16 cellular contexts compared by ENCODE assay signal in the genomic region with DNA sequence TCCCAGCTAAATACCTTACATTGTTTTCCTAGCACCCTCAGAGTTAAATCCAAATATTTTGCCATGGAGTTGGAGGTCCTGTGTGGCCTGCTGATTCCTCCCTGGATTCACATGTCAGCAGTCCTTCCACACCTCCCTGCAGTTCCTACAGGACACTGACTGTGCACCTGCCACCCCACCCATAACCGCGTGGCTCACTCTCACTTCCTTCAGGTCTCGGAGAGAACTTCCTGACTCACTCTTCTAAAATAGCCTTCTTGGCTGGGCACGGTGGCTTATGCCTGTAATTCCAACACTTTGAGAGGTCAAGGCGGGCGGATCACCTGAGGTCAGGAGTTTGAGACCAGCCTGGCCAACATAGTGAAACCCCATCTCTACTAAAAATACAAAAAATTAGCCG.
"Had no signal": no experiment of that assay in that cellular context is flagged by ENCODE, and none has a peak within 500 bp of the region (broad histone marks: within the 10 kb centered on the region; RNA-seq: fewer than 3 reads in every experiment).

No MANE protein-coding gene starts in this region.

- H3K36me3 ChIP-seq: suprapubic skin, upper lobe of left lung had no signal

- H3K4me1 ChIP-seq: suprapubic skin, upper lobe of left lung had no signal

- H3K4me3 Mint-ChIP-seq: natural killer cell treated with Interleukin-12 subunit alpha and Interleukin-12 subunit beta and Interleukin-15 and Interleukin-18, amount 100 ng/mL, for 72 hours had no signal

- H3K27ac ChIP-seq: suprapubic skin, upper lobe of left lung had no signal

- H3K9me3 Mint-ChIP-seq: natural killer cell treated with Interleukin-12 subunit alpha and Interleukin-12 subunit beta and Interleukin-15 and Interleukin-18, amount 100 ng/mL, for 72 hours had no signal

- H3K27me3 Mint-ChIP-seq: progenitor cell of endocrine pancreas had no signal

- H3K27me3 ChIP-seq: suprapubic skin, upper lobe of left lung had no signal

- H3K27ac Mint-ChIP-seq: natural killer cell treated with Interleukin-12 subunit alpha and Interleukin-12 subunit beta and Interleukin-15 and Interleukin-18, amount 100 ng/mL, for 72 hours; progenitor cell of endocrine pancreas had no signal

- ATAC-seq: natural killer cell treated with Interleukin-12 subunit alpha and Interleukin-12 subunit beta and Interleukin-15 and Interleukin-18, amount 100 ng/mL, for 72 hours; right cardiac atrium had no signal

- H3K4me3 ChIP-seq: lung, suprapubic skin, upper lobe of left lung had no signal

- H3K9me3 ChIP-seq: suprapubic skin, upper lobe of left lung had no signal

- DNase-seq: activated CD4-positive, alpha-beta T cell treated with anti-CD3 and anti-CD28 coated beads, Interleukin-2, amount 50 U/mL, for 4 hours; activated CD4-positive, CD25-positive, alpha-beta regulatory T cell treated with anti-CD3 and anti-CD28 coated beads, Interleukin-2, amount 50 U/mL, for 72 hours; activated naive CD4-positive, alpha-beta T cell treated with anti-CD3 and anti-CD28 coated beads, Interleukin-2, amount 50 U/mL, for 16 hours; activated T-cell treated with anti-CD3 and anti-CD28 coated beads, Interleukin-2, amount 50 U/mL, for 1 hour; caudate nucleus; hypothalamus; occipital lobe; right cardiac atrium; small intestine; stimulated activated naive CD4-positive, alpha-beta T cell; T-helper 2 cell; upper lobe of left lung had no signal
